In the genomic region with DNA sequence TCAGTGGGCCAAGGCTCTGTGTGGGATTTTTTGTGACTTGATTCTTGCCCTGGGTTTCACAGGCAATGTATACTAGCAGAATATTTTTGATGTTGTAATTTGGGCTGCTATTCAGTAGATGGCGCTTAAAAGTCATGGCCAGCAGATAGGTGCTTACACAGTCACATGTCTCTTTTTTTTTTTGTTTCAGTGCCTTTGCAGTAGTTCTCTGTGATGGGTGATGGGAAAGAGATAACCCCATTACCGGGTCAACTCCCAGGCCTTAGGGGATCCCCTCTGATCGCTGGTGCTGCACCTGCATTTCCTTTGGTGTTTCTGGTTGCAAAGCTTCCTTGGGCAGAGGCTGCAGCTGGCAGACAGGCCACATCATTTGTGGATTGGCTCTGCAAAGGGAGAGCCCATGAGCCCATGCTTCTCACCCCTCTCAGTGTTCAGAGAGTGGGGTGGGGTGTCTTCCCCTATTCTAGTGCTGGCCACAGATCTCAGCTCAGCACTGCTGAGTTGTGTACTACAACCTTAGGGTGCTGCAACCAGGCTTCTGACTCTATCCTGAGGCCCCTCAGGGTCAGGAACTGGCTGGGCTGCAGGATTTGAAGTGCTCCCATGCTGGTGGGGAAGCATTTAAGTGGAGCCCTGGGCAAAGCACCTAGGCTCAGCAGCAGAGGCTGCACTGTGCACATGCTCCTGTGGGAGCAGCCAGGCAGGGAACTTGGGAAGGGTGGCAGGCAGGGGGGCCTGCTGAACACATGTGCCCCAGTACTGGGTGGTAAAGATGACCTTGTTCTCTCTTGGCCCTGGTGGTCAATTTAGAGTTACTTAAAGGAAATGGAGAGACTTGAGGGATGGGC, we compare ENCODE assay signal across 14 cellular contexts.
DNase-seq lines count a peak whose midpoint lies in the region; ATAC-seq and TF ChIP-seq lines count a peak whose summit lies in the region.
"Had no signal": no experiment of that assay in that cellular context is flagged by ENCODE, and none has a peak within 500 bp of the region (broad histone marks: within the 10 kb centered on the region; RNA-seq: fewer than 3 reads in every experiment).

No MANE protein-coding gene starts in this region.

- H4K20me1 ChIP-seq in OCI-LY7 (ENCODE audit: insufficient read depth, low read length): no peaks in the 10 kb centered on the region

- no peak overlapping the region for H3K27ac ChIP-seq in OCI-LY7 (ENCODE audit: low read depth, low read length, poor library complexity, severe bottlenecking)

- no peak overlapping the region for H3K4me2 ChIP-seq in OCI-LY7 (ENCODE audit: low read length)

- no peaks in the 10 kb centered on the region for H3K9me3 ChIP-seq in OCI-LY7 (ENCODE audit: low read length)

- H3K9me2 ChIP-seq in OCI-LY7 (ENCODE audit: insufficient read depth, low read length): no peaks in the 10 kb centered on the region

- H3K4me3 ChIP-seq in GM12875 (ENCODE audit: low read depth, low read length) (no peak overlapping the region), OCI-LY7 (ENCODE audit: low read depth, low read length, poor library complexity, severe bottlenecking) (no peak overlapping the region)

- no peak overlapping the region for H2AFZ ChIP-seq in OCI-LY7 (ENCODE audit: low read length)

- peak; percentile 13 for DNase-seq in HFFc6
- DNase-seq in OCI-LY7 (ENCODE audit: low spot score): peak; percentile 3
- DNase-seq in kidney tubule cell (ENCODE audit: low spot score): peak; percentile 32
- DNase-seq in glutamatergic neuron: no peak
- DNase-seq: activated CD4-positive, alpha-beta T cell treated with anti-CD3 and anti-CD28 coated beads, Interleukin-2, amount 50 U/mL, for 1 hour; activated gamma-delta T cell; COR-L47; MV-4-11; NCI-H524 treated with DMSO at 0.1 percent for 48 hours; T-cell had no signal

- H3K36me3 Mint-ChIP-seq in HFFc6 (ENCODE audit: low read depth): peaks cover 19% of the 10 kb centered on the region
- H3K36me3 Mint-ChIP-seq in glutamatergic neuron (ENCODE audit: unreplicated experiment): peaks cover 9% of the 10 kb centered on the region
- H3K36me3 Mint-ChIP-seq: T-cell had no signal

- no peak overlapping the region for H3K27ac Mint-ChIP-seq in HFFc6
- no peak overlapping the region for H3K27ac Mint-ChIP-seq in glutamatergic neuron (ENCODE audit: unreplicated experiment)
- H3K27ac Mint-ChIP-seq: T-cell had no signal

- H3K27me3 Mint-ChIP-seq in HFFc6 (ENCODE audit: insufficient read depth) (peaks cover 2% of the 10 kb centered on the region; the same call in 1 of the 2 replicates), glutamatergic neuron (ENCODE audit: unreplicated experiment) (no peaks in the 10 kb centered on the region)
- H3K27me3 Mint-ChIP-seq: T-cell had no signal

- H3K4me1 ChIP-seq in OCI-LY7 (ENCODE audit: insufficient read depth, low read length, poor library complexity, severe bottlenecking): no peaks in the 10 kb centered on the region

- H3K9me3 Mint-ChIP-seq in HFFc6: peaks cover 28% of the 10 kb centered on the region
- H3K9me3 Mint-ChIP-seq in glutamatergic neuron (ENCODE audit: unreplicated experiment): peaks cover 1% of the 10 kb centered on the region

- ATAC-seq in HG03571 (IDR thresholded peaks at IDR 0.05; ENCODE audit: unreplicated experiment): no peak
- ATAC-seq in GM18517 (IDR thresholded peaks at IDR 0.05; ENCODE audit: unreplicated experiment): no peak
- ATAC-seq: esophagus mucosa, T-cell had no signal

- no peak overlapping the region for H3K4me3 Mint-ChIP-seq in HFFc6
- H3K4me3 Mint-ChIP-seq in glutamatergic neuron (ENCODE audit: unreplicated experiment): no peak overlapping the region
- H3K4me3 Mint-ChIP-seq: T-cell had no signal

- POLR2A ChIA-PET in OCI-LY7 (lab: Charles Lee): no interaction called here

- TF ChIP-seq CTCF in GM12875 (IDR thresholded peaks at IDR 0.05; ENCODE audit: borderline replicate concordance, insufficient read depth, low read depth, low read length) (peak; percentile 7; the same call in 1 of the 2 replicates), HFFc6 (IDR thresholded peaks at IDR 0.05) (peak; percentile 59), OCI-LY7 (conservative IDR thresholded peaks at IDR 0.05; ENCODE audit: low read length) (peak; percentile 62), glutamatergic neuron (IDR thresholded peaks at IDR 0.05; ENCODE audit: partially characterized antibody, unreplicated experiment) (no peak)

- CTCF ChIA-PET in OCI-LY7 (lab: Charles Lee; ENCODE audit: unreplicated experiment): no interaction called here

- intact Hi-C loops in OCI-LY7 (cut with micrococcal nuclease; ENCODE audit: unreplicated experiment): no loop called here

- no peaks in the 10 kb centered on the region for H3K79me2 ChIP-seq in OCI-LY7 (ENCODE audit: insufficient read depth, low read depth, low read length)

- no peaks in the 10 kb centered on the region for H3K36me3 ChIP-seq in OCI-LY7 (ENCODE audit: insufficient read depth, low read length)

- no TSS peak for BruUV-seq in OCI-LY7 (replicated peaks; lab: Mats Ljungman, UMichigan)

- H3K4me1 Mint-ChIP-seq in HFFc6 (ENCODE audit: low read depth): no peaks in the 10 kb centered on the region
- H3K4me1 Mint-ChIP-seq in glutamatergic neuron (ENCODE audit: low read depth, unreplicated experiment): no peaks in the 10 kb centered on the region
- H3K4me1 Mint-ChIP-seq: T-cell had no signal
